ENCODE assay signal across 31 cellular contexts in the genomic region with DNA sequence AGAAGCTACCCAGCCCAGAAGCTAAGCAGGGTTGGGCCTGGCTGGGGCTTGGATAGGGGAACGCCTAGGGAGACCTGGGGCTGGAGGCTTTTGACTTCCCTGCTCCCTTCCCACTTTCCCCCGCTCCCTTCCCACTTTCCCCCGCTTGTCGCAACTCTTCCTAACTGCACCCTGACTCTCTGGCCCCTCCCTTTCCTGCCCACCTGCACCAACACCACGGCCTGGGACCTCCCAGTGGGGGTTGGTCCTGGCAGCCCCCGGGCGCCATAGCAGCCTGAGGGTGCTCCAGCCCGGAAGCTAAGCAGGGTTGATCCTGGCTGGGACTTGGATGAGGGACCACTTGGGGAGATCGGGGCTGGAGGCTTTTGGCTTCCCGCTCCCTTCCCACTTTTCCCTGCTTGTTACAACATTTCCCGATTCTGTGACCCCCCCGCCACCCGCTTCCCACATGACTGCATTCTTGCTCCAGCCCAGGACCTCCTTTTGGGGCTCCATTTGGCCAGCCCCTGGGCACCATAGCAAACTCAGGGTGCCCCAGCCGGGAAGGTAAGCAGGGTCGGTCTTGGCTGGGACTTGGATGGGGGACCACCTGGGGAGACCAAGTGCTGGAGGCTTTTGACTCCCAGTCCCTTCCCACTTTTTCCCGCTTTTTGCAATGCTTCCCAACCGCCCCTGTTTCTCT.
"Had no signal": no experiment of that assay in that cellular context is flagged by ENCODE, and none has a peak within 500 bp of the region (broad histone marks: within the 10 kb centered on the region; RNA-seq: fewer than 3 reads in every experiment).

No MANE protein-coding gene starts in this region.

- H3K4me2 ChIP-seq: KMS-11 had no signal

- H3K27ac ChIP-seq: adrenal gland, body of pancreas, breast epithelium, KMS-11, Peyer's patch, RWPE1, WERI-Rb-1 had no signal

- H3K4me1 ChIP-seq: adrenal gland, body of pancreas, breast epithelium, Peyer's patch had no signal

- H3K9me3 ChIP-seq: adrenal gland, body of pancreas had no signal

- H3K4me3 ChIP-seq: adrenal gland, body of pancreas, breast epithelium, Peyer's patch had no signal

- DNase-seq: activated CD4-positive, alpha-beta memory T cell treated with anti-CD3 and anti-CD28 coated beads, Interleukin-2, amount 10 ng/mL, durations not matched to agents 7 days and 5 days; activated CD4-positive, alpha-beta T cell treated with anti-CD3 and anti-CD28 coated beads for 1 hour; activated CD4-positive, alpha-beta T cell treated with anti-CD3 and anti-CD28 coated beads for 48 hours; activated CD4-positive, CD25-positive, alpha-beta regulatory T cell; activated gamma-delta T cell treated with Interleukin-2 at 50 U/mL for 16 hours; activated naive CD4-positive, alpha-beta T cell treated with anti-CD3 and anti-CD28 coated beads for 36 hours; activated T-cell treated with anti-CD3 and anti-CD28 coated beads, Interleukin-2, amount 50 U/mL, for 24 hours; body of pancreas; MM.1S; MV-4-11; NCI-H1092; NCI-H1417; NCI-H146; NCI-H187; NCI-H2029 treated with DMSO at 0.1 percent for 48 hours; NCI-H2107; NCI-H2171; NCI-H510A; NCI-H526; NCI-H748 treated with DMSO at 0.1 percent for 48 hours; NK-92 treated with Interleukin-12 subunit alpha and Interleukin-12 subunit beta, amount 100 ng/mL, for 24 hours; PC-3; Peyer's patch; Right ventricle myocardium superior; T1000; WERI-Rb-1 had no signal

- H3K36me3 ChIP-seq: adrenal gland, breast epithelium, Peyer's patch, WERI-Rb-1 had no signal

- ATAC-seq: activated naive CD4-positive, alpha-beta T cell treated with anti-CD3 and anti-CD28 coated beads, Interleukin-2, amount 50 U/mL, for 72 hours; body of pancreas; PC-3 had no signal

- H3K27me3 ChIP-seq: adrenal gland, body of pancreas, breast epithelium, Peyer's patch had no signal
